6 cellular contexts compared by ENCODE assay signal in the genomic region with DNA sequence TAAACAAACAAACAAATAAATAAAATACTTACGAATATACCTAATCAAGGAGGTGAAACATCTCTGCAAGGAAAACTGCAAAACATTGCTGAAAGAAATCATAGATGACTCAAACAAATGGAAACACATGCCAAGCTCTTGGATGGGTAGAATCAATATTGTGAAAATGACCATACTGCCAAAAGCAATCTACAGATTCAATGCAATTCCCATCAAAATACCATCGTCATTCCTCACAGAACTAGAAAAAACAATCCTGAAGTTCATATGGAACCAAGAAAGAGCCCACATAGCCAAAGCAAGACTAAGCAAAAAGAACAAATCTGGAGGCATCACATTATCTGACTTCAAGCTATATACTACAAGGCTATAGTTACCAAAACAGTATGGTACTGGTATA. TPM values are rescaled to one million over a fixed set of nuclear protein-coding genes. Genes with fewer than 3 reads are reported as not detected.
DNase-seq lines count a peak whose midpoint lies in the region; ATAC-seq and TF ChIP-seq lines count a peak whose summit lies in the region.
"Not testable (repeated sequence)": the region's sequence is repeated elsewhere in the genome, so short reads cannot be mapped to it uniquely, and the experiment has no call there.

No MANE protein-coding gene starts in this region.

- H3K79me2 ChIP-seq in PC-3 (ENCODE audit: low read length): not testable (repeated sequence)

- H3K4me1 ChIP-seq in PC-3 (ENCODE audit: insufficient read depth, low read length): not testable (repeated sequence)

- not testable (repeated sequence) for H3K36me3 ChIP-seq in PC-3 (ENCODE audit: low read depth, low read length)

- not testable (repeated sequence) for H3K27ac ChIP-seq in PC-3 (ENCODE audit: low read length)

- intact Hi-C loops in PC-3 (cut with micrococcal nuclease): not testable (repeated sequence)

- not testable (repeated sequence) for BruUV-seq in PC-3 (replicated peaks; lab: Mats Ljungman, UMichigan)

- not testable (repeated sequence) for H3K36me3 Mint-ChIP-seq in chondrocyte (ENCODE audit: low read depth)
- peaks cover 14% of the 10 kb centered on the region for H3K36me3 Mint-ChIP-seq in osteocyte (ENCODE audit: unreplicated experiment)

- ATAC-seq in PC-3: not testable (repeated sequence)

- not testable (repeated sequence) for H4K20me1 ChIP-seq in PC-3 (ENCODE audit: low read length)

- H3K4me3 ChIP-seq in PC-3 (ENCODE audit: low read length); foreskin fibroblast (ENCODE audit: low read depth in 1 of 2, low read length in 2 of 2): not testable (repeated sequence)

- not testable (repeated sequence) for H3F3A ChIP-seq in PC-3 (ENCODE audit: low read length, unreplicated experiment)

- not testable (repeated sequence) for H3K9me3 ChIP-seq in PC-3 (ENCODE audit: low read length)

- TF ChIP-seq CTCF in PC-3 (conservative IDR thresholded peaks at IDR 0.05; ENCODE audit: low read depth, low read length); chondrocyte (IDR thresholded peaks at IDR 0.05); foreskin fibroblast (IDR thresholded peaks at IDR 0.05; ENCODE audit: low read depth, low read length); osteocyte (IDR thresholded peaks at IDR 0.05): not testable (repeated sequence)

- POLR2A ChIA-PET in PC-3 (lab: Charles Lee; ENCODE audit: unreplicated experiment): not testable (repeated sequence)

- DNase-seq in Daoy (ENCODE audit: low read depth) (peak; percentile 2), EL (peak; percentile 54), PC-3 (peak; percentile 41), foreskin fibroblast (peak; percentile 22 to 72)
- not testable (repeated sequence) for DNase-seq in chondrocyte (ENCODE audit: low spot score); osteocyte (ENCODE audit: extremely low spot score, unreplicated experiment)

- H3K4me1 Mint-ChIP-seq in chondrocyte (ENCODE audit: low read depth) (peaks cover 21% of the 10 kb centered on the region), osteocyte (ENCODE audit: unreplicated experiment) (peaks cover 31% of the 10 kb centered on the region)

- H3K27ac Mint-ChIP-seq in chondrocyte (ENCODE audit: unreplicated experiment) (peak overlapping the region; percentile 34), osteocyte (ENCODE audit: unreplicated experiment) (peak overlapping the region; percentile 55)

- not testable (repeated sequence) for H3K27me3 Mint-ChIP-seq in chondrocyte (ENCODE audit: low read depth); osteocyte (ENCODE audit: unreplicated experiment)

- H3K27me3 ChIP-seq in PC-3 (ENCODE audit: low read length): not testable (repeated sequence)

- H3K4me2 ChIP-seq in PC-3 (ENCODE audit: low read length): not testable (repeated sequence)

- H3K9me3 Mint-ChIP-seq in chondrocyte (ENCODE audit: low read depth) (peaks cover 23% of the 10 kb centered on the region), osteocyte (ENCODE audit: unreplicated experiment) (peaks cover 21% of the 10 kb centered on the region)

- not testable (repeated sequence) for H3K9me2 ChIP-seq in PC-3 (replicated peaks; ENCODE audit: low read length)

- not testable (repeated sequence) for H3K9ac ChIP-seq in PC-3 (ENCODE audit: low read length)

- not testable (repeated sequence) for H2AFZ ChIP-seq in PC-3 (ENCODE audit: low read length)

- H3K4me3 Mint-ChIP-seq in chondrocyte (ENCODE audit: unreplicated experiment); osteocyte (ENCODE audit: unreplicated experiment): not testable (repeated sequence)

- CTCF ChIA-PET in PC-3 (lab: Charles Lee): not testable (repeated sequence)

RNA-seq across cellular contexts. Expression of gene CDK8, which starts 32.0 kb away (rescaled TPM):
- total RNA-seq in Daoy (2014; rRNA removed; shearing (Covaris generic)): 15.0 and 16.5 TPM in 2 replicates
- total RNA-seq in PC-3 (2014; rRNA removed): 14.5 and 18.7 TPM in 2 replicates
- 13.0 to 18.2 TPM (median 15.8 TPM) in 3 replicates for total RNA-seq in chondrocyte
- 12.2 and 14.1 TPM in 2 replicates for total RNA-seq in osteocyte
